Comparison of ENCODE assay signal across 8 cellular contexts in the genomic region with DNA sequence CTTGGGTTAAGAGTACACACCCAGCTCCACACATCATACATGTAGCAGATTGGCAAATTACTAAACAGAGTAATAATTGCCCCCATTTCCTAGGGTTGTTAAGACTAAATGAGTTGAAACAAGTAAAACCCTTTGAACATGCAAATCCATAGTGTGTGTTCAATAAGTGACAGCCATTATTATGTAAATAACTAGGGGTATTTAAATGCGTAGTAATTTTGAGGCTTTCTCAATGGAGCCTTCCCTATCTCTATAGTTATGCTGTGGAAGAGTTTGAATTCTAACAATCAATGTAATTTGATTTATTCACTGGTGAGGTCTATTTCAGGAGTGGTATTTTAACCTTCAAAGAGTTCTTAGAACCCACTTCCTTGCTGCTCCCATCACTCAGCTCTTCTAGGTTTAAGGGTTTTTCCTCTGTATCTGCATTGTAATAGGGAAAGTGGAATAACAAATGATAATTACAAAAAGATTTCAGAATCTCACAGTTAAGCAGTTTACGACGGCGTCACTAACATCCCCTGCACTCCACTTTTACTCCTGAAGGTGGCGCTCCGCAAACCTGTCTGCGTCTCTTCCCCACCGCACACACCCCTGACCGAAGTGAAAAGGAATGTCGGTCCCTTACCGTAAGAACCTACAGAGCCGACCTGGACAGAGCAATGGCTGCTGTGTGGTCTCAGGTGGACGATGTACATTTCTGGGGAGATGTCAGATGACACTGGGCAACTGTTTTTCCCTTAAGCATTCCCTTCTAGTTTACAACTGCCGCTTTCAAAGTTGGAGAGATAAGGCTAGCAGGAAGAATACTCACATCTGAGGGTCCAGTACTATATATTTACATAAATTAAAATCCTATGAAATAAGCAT.
A peak's percentile ranks its signal among the peaks of the same experiment; 100 is the strongest.
DNase-seq lines count a peak whose midpoint lies in the region; ATAC-seq and TF ChIP-seq lines count a peak whose summit lies in the region.

No MANE protein-coding gene starts in this region.

- H3K4me3 ChIP-seq in iPS-20b (ENCODE audit: low read length) = peak overlapping the region; percentile 55

- H3K9me3 ChIP-seq in iPS-20b (ENCODE audit: insufficient read depth, low read depth, low read length) = no peaks in the 10 kb centered on the region

- peak overlapping the region; percentile 25 for H3K27ac ChIP-seq in iPS-20b (ENCODE audit: low read length)

- H3K9ac ChIP-seq in iPS-20b (ENCODE audit: low read depth, low read length) = peak overlapping the region; percentile 29; the same call in 1 of the 2 replicates

- no peaks in the 10 kb centered on the region for H3K36me3 Mint-ChIP-seq in brain

- H3K27ac Mint-ChIP-seq in brain = peak overlapping the region; percentile 18 to 97 (median 39)

- H3K27me3 ChIP-seq in iPS-20b (ENCODE audit: insufficient read depth, low read length) = no peaks in the 10 kb centered on the region

- H3K36me3 ChIP-seq in iPS-20b (ENCODE audit: insufficient read depth, low read depth, low read length) = no peaks in the 10 kb centered on the region

- TF ChIP-seq CTCF in brain (conservative IDR thresholded peaks at IDR 0.05) = peak; percentile 54 to 82

- peak; percentile 51 for DNase-seq in activated gamma-delta T cell treated with Interleukin-2 at 50 U/mL for 16 hours
- no peak for DNase-seq in activated gamma-delta T cell (lab: John Stamatoyannopoulos, UW)
- peak; percentile 21 for DNase-seq in T-helper 22 cell (ENCODE audit: low read depth)
- DNase-seq in stimulated activated CD4-positive, alpha-beta T cell treated with anti-CD3 and anti-CD28 coated beads, Interleukin-12 subunit alpha, Interleukin-12 subunit beta, amount 100 ng/mL, for 24 hours (ENCODE audit: low read depth in 2 of 2) = peak; percentile 22 to 68
- no peak for DNase-seq in NK-92 (lab: John Stamatoyannopoulos, UW; ENCODE audit: unreplicated experiment)

- no peaks in the 10 kb centered on the region for H3K9me3 Mint-ChIP-seq in brain

- peaks cover 16% of the 10 kb centered on the region for H3K4me1 ChIP-seq in iPS-20b (ENCODE audit: insufficient read depth, low read length)

- no peaks in the 10 kb centered on the region for H3K27me3 Mint-ChIP-seq in brain

- peak overlapping the region; percentile 57 to 78 (median 65) for H3K4me3 Mint-ChIP-seq in brain

- ATAC-seq in HG03457 (IDR thresholded peaks at IDR 0.05; ENCODE audit: unreplicated experiment) = peak; percentile 54

- H3K4me1 Mint-ChIP-seq in brain = peaks cover 92% of the 10 kb centered on the region

Comparison
In these comparisons a context has a peak if more than half of its experiments do, and no peak if none do; other contexts are left out.
1. DNase-seq: peak in activated gamma-delta T cell treated with Interleukin-2 at 50 U/mL for 16 hours (single experiment), T-helper 22 cell (single experiment) and stimulated activated CD4-positive, alpha-beta T cell treated with anti-CD3 and anti-CD28 coated beads, Interleukin-12 subunit alpha, Interleukin-12 subunit beta, amount 100 ng/mL, for 24 hours (2 of 2); none in activated gamma-delta T cell (single experiment) and NK-92 (single experiment).